Comparison of ENCODE assay signal across 1 cellular context in genomic region chr12:132986001-132986884, GRCh38.
TF ChIP-seq lines count a peak whose summit lies in the region.

ZNF26 (plus strand) TSS chr12:132986367; CDS start chr12:132986841, 474 bp downstream.

TF ChIP-seq in HepG2, 621 proteins besides CTCF, POLR2A, EP300 and RAD21 (continued from another document and continues in another):
- no peak for TF ChIP-seq BATF2 (CRISPR knock-in tag; IDR thresholded peaks at IDR 0.05)
- TF ChIP-seq ELF4 (CRISPR knock-in tag; IDR thresholded peaks at IDR 0.05; ENCODE audit: borderline replicate concordance), result no peak
- no peak for TF ChIP-seq ZNF10 (CRISPR knock-in tag; IDR thresholded peaks at IDR 0.05; ENCODE audit: borderline replicate concordance, low read depth)
- no peak for TF ChIP-seq ZSCAN22 (CRISPR knock-in tag; IDR thresholded peaks at IDR 0.05)
- no peak for TF ChIP-seq ZNF674 (CRISPR knock-in tag; IDR thresholded peaks at IDR 0.05; ENCODE audit: low read depth)
- TF ChIP-seq ZNF503 (CRISPR knock-in tag; IDR thresholded peaks at IDR 0.05), result peak; percentile 54; the same call in 1 of the 2 replicates
- no peak for TF ChIP-seq ZNF747 (CRISPR knock-in tag; IDR thresholded peaks at IDR 0.05; ENCODE audit: borderline replicate concordance)
- no peak for TF ChIP-seq IKZF1 (IDR thresholded peaks at IDR 0.05)
- TF ChIP-seq SP5 (CRISPR knock-in tag; IDR thresholded peaks at IDR 0.05; ENCODE audit: borderline replicate concordance, low read depth), result 0 out of 2 replicates have a peak, but pooled peaks have one; percentile 17
- TF ChIP-seq ZNF850 (CRISPR knock-in tag; conservative IDR thresholded peaks at IDR 0.05), result 0 out of 2 replicates have a peak, but pooled peaks have one; percentile 74
- peak; percentile 100 for TF ChIP-seq CREM (IDR thresholded peaks at IDR 0.05)
- TF ChIP-seq CREM (CRISPR knock-in tag; IDR thresholded peaks at IDR 0.05), result peak; percentile 92
- TF ChIP-seq NFYB (CRISPR knock-in tag; IDR thresholded peaks at IDR 0.05), result peak; percentile 59; the same call in 1 of the 2 replicates
- TF ChIP-seq GLI4 (CRISPR knock-in tag; IDR thresholded peaks at IDR 0.05; ENCODE audit: borderline replicate concordance), result peak; percentile 18; the same call in 1 of the 2 replicates
- 0 out of 2 replicates have a peak, but pooled peaks have one; percentile 53 for TF ChIP-seq HOMEZ (CRISPR knock-in tag; IDR thresholded peaks at IDR 0.05; ENCODE audit: low read depth)
- no peak for TF ChIP-seq ZXDC (CRISPR knock-in tag; IDR thresholded peaks at IDR 0.05)
- TF ChIP-seq SOX5 (CRISPR knock-in tag; IDR thresholded peaks at IDR 0.05; ENCODE audit: borderline replicate concordance), result no peak; the same call in 1 of the 2 replicates
- TF ChIP-seq NKX3-1 (CRISPR knock-in tag; IDR thresholded peaks at IDR 0.05), result peak; percentile 62; the same call in 1 of the 2 replicates
- 0 out of 2 replicates have a peak, but pooled peaks have one; percentile 73 for TF ChIP-seq ZNF879 (CRISPR knock-in tag; IDR thresholded peaks at IDR 0.05)
- TF ChIP-seq STAG1 (CRISPR knock-in tag; IDR thresholded peaks at IDR 0.05), result peak; percentile 17; the same call in 1 of the 2 replicates
- no peak for TF ChIP-seq LCORL (IDR thresholded peaks at IDR 0.05)
- no peak for TF ChIP-seq LCORL (CRISPR knock-in tag; IDR thresholded peaks at IDR 0.05)
- TF ChIP-seq ZNF205 (CRISPR knock-in tag; IDR thresholded peaks at IDR 0.05), result no peak; the same call in 1 of the 2 replicates
- 0 out of 2 replicates have a peak, but pooled peaks have one; percentile 24 for TF ChIP-seq MTF1 (CRISPR knock-in tag; IDR thresholded peaks at IDR 0.05)
- TF ChIP-seq ZNF878 (CRISPR knock-in tag; IDR thresholded peaks at IDR 0.05), result no peak
- TF ChIP-seq SOX6 (IDR thresholded peaks at IDR 0.05), result no peak
- peak; percentile 65 for TF ChIP-seq SOX6 (CRISPR knock-in tag; IDR thresholded peaks at IDR 0.05)
- no peak; the same call in 1 of the 2 replicates for TF ChIP-seq TEF (CRISPR knock-in tag; IDR thresholded peaks at IDR 0.05)
- TF ChIP-seq ZNF253 (CRISPR knock-in tag; IDR thresholded peaks at IDR 0.05; ENCODE audit: borderline replicate concordance), result no peak
- no peak for TF ChIP-seq SCMH1 (CRISPR knock-in tag; IDR thresholded peaks at IDR 0.05; ENCODE audit: borderline replicate concordance)
- no peak for TF ChIP-seq ZBTB3 (CRISPR knock-in tag; IDR thresholded peaks at IDR 0.05; ENCODE audit: borderline replicate concordance, low read depth)
- TF ChIP-seq ZFP36L1 (CRISPR knock-in tag; IDR thresholded peaks at IDR 0.05), result no peak; the same call in 1 of the 2 replicates
- peak; percentile 99 for TF ChIP-seq SAP130 (CRISPR knock-in tag; IDR thresholded peaks at IDR 0.05; ENCODE audit: low read depth)
- TF ChIP-seq ZNF282 (IDR thresholded peaks at IDR 0.05; ENCODE audit: partially characterized antibody), result no peak
- TF ChIP-seq BRD4 (CRISPR knock-in tag; IDR thresholded peaks at IDR 0.05), result 0 out of 2 replicates have a peak, but pooled peaks have one; percentile 60
- peak; percentile 17; the same call in 1 of the 2 replicates for TF ChIP-seq ZNF232 (CRISPR knock-in tag; IDR thresholded peaks at IDR 0.05; ENCODE audit: borderline replicate concordance)
- TF ChIP-seq CC2D1A (CRISPR knock-in tag; IDR thresholded peaks at IDR 0.05), result no peak
- TF ChIP-seq MZF1 (CRISPR knock-in tag; IDR thresholded peaks at IDR 0.05; ENCODE audit: borderline replicate concordance), result no peak
- no peak for TF ChIP-seq ZNF720 (CRISPR knock-in tag; IDR thresholded peaks at IDR 0.05)
- no peak; the same call in 1 of the 2 replicates for TF ChIP-seq ZNF891 (CRISPR knock-in tag; IDR thresholded peaks at IDR 0.05)
- TF ChIP-seq NFIC (IDR thresholded peaks at IDR 0.05; ENCODE audit: low read length), result no peak
- TF ChIP-seq TFDP2 (CRISPR knock-in tag; IDR thresholded peaks at IDR 0.05), result peak; percentile 89
- peak; percentile 52; the same call in 1 of the 2 replicates for TF ChIP-seq GFI1 (CRISPR knock-in tag; IDR thresholded peaks at IDR 0.05; ENCODE audit: borderline replicate concordance)
- peak; percentile 90; the same call in 1 of the 2 replicates for TF ChIP-seq ZNF44 (CRISPR knock-in tag; IDR thresholded peaks at IDR 0.05)
- TF ChIP-seq KDM6A (CRISPR knock-in tag; IDR thresholded peaks at IDR 0.05; ENCODE audit: low read depth), result no peak
- no peak for TF ChIP-seq ISX (CRISPR knock-in tag; conservative IDR thresholded peaks at IDR 0.05)
- TF ChIP-seq MLLT10 (CRISPR knock-in tag; IDR thresholded peaks at IDR 0.05), result no peak
- peak; percentile 69; the same call in 1 of the 2 replicates for TF ChIP-seq DMAP1 (CRISPR knock-in tag; IDR thresholded peaks at IDR 0.05)
- TF ChIP-seq ZNF639 (CRISPR knock-in tag; conservative IDR thresholded peaks at IDR 0.05), result no peak
- TF ChIP-seq KLF15 (CRISPR knock-in tag; IDR thresholded peaks at IDR 0.05; ENCODE audit: borderline replicate concordance), result no peak; the same call in 1 of the 2 replicates
- peak; percentile 83 for TF ChIP-seq TBX2 (CRISPR knock-in tag; IDR thresholded peaks at IDR 0.05; ENCODE audit: borderline replicate concordance)
- TF ChIP-seq SP140L (CRISPR knock-in tag; IDR thresholded peaks at IDR 0.05; ENCODE audit: borderline replicate concordance), result no peak
- TF ChIP-seq GRHL1 (CRISPR knock-in tag; conservative IDR thresholded peaks at IDR 0.05), result no peak
- TF ChIP-seq GMEB1 (CRISPR knock-in tag; IDR thresholded peaks at IDR 0.05; ENCODE audit: borderline replicate concordance), result peak; percentile 98
